In the genomic region with DNA sequence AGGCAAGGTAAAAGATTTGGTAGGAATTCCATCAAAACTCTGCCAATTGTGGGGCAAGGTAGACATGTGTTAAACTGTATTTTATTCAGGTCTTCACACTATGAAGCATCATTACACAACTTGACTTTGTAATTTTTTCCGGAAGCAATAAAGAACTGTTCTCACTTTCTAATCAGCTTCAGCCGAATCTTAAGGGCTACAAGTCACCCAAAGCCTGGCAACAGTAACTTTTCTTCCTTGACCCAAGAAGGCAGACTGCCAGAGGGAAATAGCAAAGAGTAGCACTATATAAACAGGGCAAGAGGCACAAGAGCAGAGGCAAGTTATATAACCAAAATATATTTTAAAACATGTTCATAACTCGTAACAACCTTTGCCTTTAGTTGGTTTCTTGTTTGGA, we compare ENCODE assay signal across 8 cellular contexts. TPM values are rescaled to one million over a fixed set of nuclear protein-coding genes. Genes with fewer than 3 reads are reported as not detected.
DNase-seq lines count a peak whose midpoint lies in the region; ATAC-seq, FAIRE-seq and TF ChIP-seq lines count a peak whose summit lies in the region.

No MANE protein-coding gene starts in this region.

- WGBS in adrenal gland, 4 donors: 0% methylated on average over 3 of the region's 3 CpGs

- H3K4me1 ChIP-seq in adrenal gland (replicated peaks in 1 of 2) (peaks cover 18 to 26% of the 10 kb centered on the region in 2 donors), keratinocyte (ENCODE audit: control insufficient read depth, extremely low read depth, insufficient read depth, low read length) (peaks cover 14% of the 10 kb centered on the region)

- H3K4me2 ChIP-seq in keratinocyte (ENCODE audit: control insufficient read depth, extremely low read depth, insufficient read depth, low read depth, low read length): peak overlapping the region; percentile 80

- H2AFZ ChIP-seq in keratinocyte (ENCODE audit: control insufficient read depth, low read length): no peak overlapping the region

- peak overlapping the region; percentile 98 to 99 for H3K27ac Mint-ChIP-seq in stimulated activated naive CD8-positive, alpha-beta T cell treated with anti-CD3 and anti-CD28 coated beads, Interleukin-15, amount 100 ng/mL, for 72 hours

- H3K4me1 Mint-ChIP-seq in stimulated activated naive CD8-positive, alpha-beta T cell treated with anti-CD3 and anti-CD28 coated beads, Interleukin-15, amount 100 ng/mL, for 72 hours: peaks cover 16% of the 10 kb centered on the region

- H3K9me1 ChIP-seq in keratinocyte (ENCODE audit: control insufficient read depth, extremely low read depth, insufficient read depth, low read length): no peaks in the 10 kb centered on the region

- no peaks in the 10 kb centered on the region for H3K9me3 ChIP-seq in adrenal gland (replicated peaks in 1 of 3)
- H3K9me3 ChIP-seq in keratinocyte (ENCODE audit: control insufficient read depth, low read depth, low read length): no peaks in the 10 kb centered on the region

- H3K79me2 ChIP-seq in keratinocyte (ENCODE audit: control insufficient read depth, insufficient read depth, low read length): peaks cover 61% of the 10 kb centered on the region

- DNase-seq in GF-D8 (lab: John Stamatoyannopoulos, UW) (peak; percentile 80), M059J (ENCODE audit: low read depth) (peak; percentile 71), adrenal gland (peak in 3 of 7 donors; percentile 36 to 45 (median 45)), keratinocyte (ENCODE audit: low read depth, low spot score) (no peak), DMS153 treated with DMSO at 0.1 percent for 48 hours (lab: John Stamatoyannopoulos, UW; ENCODE audit: unreplicated experiment) (no peak), NCI-H524 treated with DMSO at 0.1 percent for 48 hours (lab: John Stamatoyannopoulos, UW) (no peak)
- peak in 1 of 2 donors; percentile 9 for DNase-seq in stimulated activated naive CD8-positive, alpha-beta T cell treated with anti-CD3 and anti-CD28 coated beads, Interleukin-15, amount 100 ng/mL, for 72 hours
- DNase-seq in stimulated activated CD4-positive, alpha-beta T cell treated with anti-CD3 and anti-CD28 coated beads, Interleukin-15, amount 100 ng/mL, for 24 hours: no peak

- H3K27me3 ChIP-seq in adrenal gland: no peaks in the 10 kb centered on the region
- no peaks in the 10 kb centered on the region for H3K27me3 ChIP-seq in keratinocyte (ENCODE audit: control insufficient read depth, extremely low read depth, insufficient read depth, low read length)

- dilution Hi-C loops in keratinocyte (cut with MboI; ENCODE audit: extremely low pct_ligation_motif_present, low sequenced_read_pairs): no loop called here

- ATAC-seq in stimulated activated naive CD8-positive, alpha-beta T cell treated with anti-CD3 and anti-CD28 coated beads, Interleukin-15, amount 100 ng/mL, for 72 hours: no peak

- H4K20me1 ChIP-seq in keratinocyte (ENCODE audit: control insufficient read depth, extremely low read depth, insufficient read depth, low read length): no peaks in the 10 kb centered on the region

- H3K27ac ChIP-seq in adrenal gland (peak overlapping the region in 3 of 5 donors; percentile 50 to 100 (median 99)), keratinocyte (ENCODE audit: control insufficient read depth, insufficient read depth, low read length) (peak overlapping the region; percentile 81)

- H3K27me3 Mint-ChIP-seq in stimulated activated naive CD8-positive, alpha-beta T cell treated with anti-CD3 and anti-CD28 coated beads, Interleukin-15, amount 100 ng/mL, for 72 hours: no peaks in the 10 kb centered on the region

- H3K4me3 ChIP-seq in adrenal gland (peak overlapping the region in 2 of 4 donors; percentile 78 to 80), keratinocyte (ENCODE audit: control insufficient read depth in 2 of 3, extremely low read depth in 1 of 3, insufficient read depth in 2 of 3, low read depth in 1 of 3, low read length in 3 of 3) (peak overlapping the region; percentile 76 to 100 (median 99))

- peak in 1 of 2 donors; percentile 21 for TF ChIP-seq POLR2A in adrenal gland (IDR thresholded peaks at IDR 0.05)

- H3K9ac ChIP-seq in keratinocyte (ENCODE audit: control insufficient read depth, extremely low read depth, insufficient read depth, low read length): peak overlapping the region; percentile 98

- intact Hi-C loops in adrenal gland (cut with DNase I): loop anchor here in 1 of 2 donors (10.0 kb wide), 1 partner anchor 887 kb away; no protein-coding TSS in a partner anchor

- H3K36me3 ChIP-seq in adrenal gland (replicated peaks in 1 of 2): peaks cover 0 to 21% of the 10 kb centered on the region in 2 donors
- H3K36me3 ChIP-seq in keratinocyte (ENCODE audit: control insufficient read depth in 2 of 2, extremely low read depth in 1 of 2, insufficient read depth in 2 of 2, low read length in 2 of 2): peaks cover 0 to 21% of the 10 kb centered on the region in 2 experiments

- TF ChIP-seq CTCF in adrenal gland (IDR thresholded peaks at IDR 0.05) (no peak), keratinocyte (optimal IDR thresholded peaks at IDR 0.05 in 1 of 3, IDR thresholded peaks at IDR 0.05 in 1 of 3, conservative IDR thresholded peaks at IDR 0.05 in 1 of 3; ENCODE audit: extremely low read depth in 1 of 3, insufficient read depth in 2 of 3, low read length in 3 of 3) (no peak)

- H3K9me3 Mint-ChIP-seq in stimulated activated naive CD8-positive, alpha-beta T cell treated with anti-CD3 and anti-CD28 coated beads, Interleukin-15, amount 100 ng/mL, for 72 hours: no peaks in the 10 kb centered on the region

- H3K4me3 Mint-ChIP-seq in stimulated activated naive CD8-positive, alpha-beta T cell treated with anti-CD3 and anti-CD28 coated beads, Interleukin-15, amount 100 ng/mL, for 72 hours: peak overlapping the region; percentile 89 to 91

- FAIRE-seq in keratinocyte (lab: Jason Lieb, UNC): no peak

RNA-seq across cellular contexts. Expression of gene SLTM, which starts 1.5 kb away (rescaled TPM):
- 26.0 and 35.1 TPM in 2 replicates for total RNA-seq in M059J (2014; rRNA removed; shearing (Covaris generic))
- 10 to 100 TPM; 31.4 to 76.9 (median 48.9) TPM for total RNA-seq in adrenal gland
- polyA plus RNA-seq in adrenal gland: 10 to 100 TPM; 56.6 to 87.0 (median 64.2) TPM
- 28.7 to 58.9 TPM (median 31.3 TPM) in 3 replicates for polyA plus RNA-seq in keratinocyte
- 426 TPM for polyA plus RNA-seq in keratinocyte (2011; ENCODE audit: low read depth)
- 25.1 and 32.8 TPM in 2 replicates for polyA plus RNA-seq in keratinocyte (2011; cell fraction: cytosol; rRNA removed)
- 95.5 and 128 TPM in 2 replicates for polyA plus RNA-seq in keratinocyte (2011; cell fraction: nucleus; rRNA removed)
- 63.6 and 64.6 TPM in 2 replicates for polyA plus RNA-seq in keratinocyte (2012; ENCODE audit: low replicate concordance)
- 11.1 to 59.3 TPM (median 48.7 TPM) in 3 replicates for polyA minus RNA-seq in keratinocyte
- 11.1 TPM for polyA minus RNA-seq in keratinocyte (2011; cell fraction: cytosol; rRNA and poly(A)+ RNA removed)
- polyA minus RNA-seq in keratinocyte (2011; cell fraction: nucleus; rRNA and poly(A)+ RNA removed): 41.8 and 60.1 TPM in 2 replicates

RNA-seq across cellular contexts. Expression of gene RNF111, which starts 55.5 kb away (rescaled TPM):
- 16.7 and 20.9 TPM in 2 replicates for total RNA-seq in M059J (2014; rRNA removed; shearing (Covaris generic))
- total RNA-seq in adrenal gland: 10 to 100 TPM; 13.8 to 32.9 (median 28.2) TPM
- polyA plus RNA-seq in adrenal gland (10 to 100 TPM in 1 of 3 donors, 1 to 10 TPM in 2; 5.7 to 41.6 (median 8.3) TPM), keratinocyte (20.4 to 31.2 TPM (median 27.4 TPM) in 3 replicates)
- polyA plus RNA-seq in keratinocyte (2011; ENCODE audit: low read depth): 33.1 TPM
- 8.4 and 16.9 TPM in 2 replicates for polyA plus RNA-seq in keratinocyte (2011; cell fraction: cytosol; rRNA removed)
- polyA plus RNA-seq in keratinocyte (2011; cell fraction: nucleus; rRNA removed): 37.6 and 42.3 TPM in 2 replicates
- polyA plus RNA-seq in keratinocyte (2012; ENCODE audit: low replicate concordance): 16.4 and 18.1 TPM in 2 replicates
- polyA minus RNA-seq in keratinocyte: 67.3 to 106 TPM (median 87.6 TPM) in 3 replicates
- polyA minus RNA-seq in keratinocyte (2011; cell fraction: cytosol; rRNA and poly(A)+ RNA removed): 22.6 TPM
- 64.7 and 95.1 TPM in 2 replicates for polyA minus RNA-seq in keratinocyte (2011; cell fraction: nucleus; rRNA and poly(A)+ RNA removed)

Comparison
In these comparisons a context has a peak if more than half of its experiments do, and no peak if none do; other contexts are left out.
1. DNase-seq: peak in GF-D8 (single experiment) and M059J (single experiment); none in keratinocyte (single experiment), DMS153 treated with DMSO at 0.1 percent for 48 hours (single experiment), NCI-H524 treated with DMSO at 0.1 percent for 48 hours (single experiment) and stimulated activated CD4-positive, alpha-beta T cell treated with anti-CD3 and anti-CD28 coated beads, Interleukin-15, amount 100 ng/mL, for 24 hours (single experiment).